1 cellular context compared by ENCODE assay signal in the genomic region with DNA sequence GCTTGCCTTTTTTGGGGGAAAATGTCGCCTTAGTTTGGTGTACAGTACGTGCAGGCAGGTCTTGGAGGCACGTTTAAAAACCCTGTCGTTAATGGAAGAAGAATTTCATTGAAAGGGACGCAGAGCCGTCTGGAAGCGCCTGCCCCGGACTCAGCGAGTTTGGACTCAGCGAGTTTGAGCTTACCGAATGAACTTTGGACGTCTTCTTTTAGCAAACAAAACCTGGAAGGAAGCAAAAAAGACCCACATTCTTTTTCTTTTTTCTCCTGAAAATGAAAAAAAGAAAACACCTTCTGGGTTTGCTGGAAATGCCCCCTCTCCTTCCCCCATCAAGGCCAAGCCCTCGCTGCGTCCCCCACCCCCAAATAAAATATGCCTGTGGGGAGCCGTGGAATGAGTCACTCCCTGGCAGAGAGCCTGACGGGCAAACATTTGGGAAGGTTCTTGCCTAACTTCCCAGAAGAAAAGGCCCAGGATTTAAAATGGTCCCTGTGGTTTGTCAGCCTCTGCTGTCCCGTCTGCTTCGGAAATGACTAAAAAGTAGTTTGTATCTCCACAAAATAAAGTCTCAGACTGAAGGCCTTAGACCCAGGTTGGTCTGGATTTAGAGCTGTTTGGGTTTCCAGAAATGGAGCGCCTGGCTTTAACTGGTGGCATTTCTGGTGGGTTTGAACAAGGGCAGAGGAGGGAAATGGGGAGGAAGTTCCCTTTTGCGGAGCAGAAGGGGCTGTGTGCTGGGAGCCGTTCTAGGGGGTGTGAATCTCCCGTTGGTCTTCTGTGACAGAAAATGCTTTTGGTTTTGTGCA.
TF ChIP-seq lines count a peak whose summit lies in the region.

No MANE protein-coding gene starts in this region.

TF ChIP-seq in HepG2, 621 proteins besides CTCF, POLR2A, EP300 and RAD21 (continued from another document and continues in another):
- no peak for TF ChIP-seq MEIS1 (CRISPR knock-in tag; IDR thresholded peaks at IDR 0.05; ENCODE audit: borderline replicate concordance)
- no peak for TF ChIP-seq ZNF160 (CRISPR knock-in tag; IDR thresholded peaks at IDR 0.05)
- no peak for TF ChIP-seq MEIS2 (CRISPR knock-in tag; IDR thresholded peaks at IDR 0.05)
- TF ChIP-seq STAG1 (CRISPR knock-in tag; IDR thresholded peaks at IDR 0.05): no peak
- TF ChIP-seq NR2F2 (IDR thresholded peaks at IDR 0.05; ENCODE audit: borderline replicate concordance, low read depth): 0 out of 2 replicates have a peak, but pooled peaks have one; percentile 53
- TF ChIP-seq, protein P1, sequence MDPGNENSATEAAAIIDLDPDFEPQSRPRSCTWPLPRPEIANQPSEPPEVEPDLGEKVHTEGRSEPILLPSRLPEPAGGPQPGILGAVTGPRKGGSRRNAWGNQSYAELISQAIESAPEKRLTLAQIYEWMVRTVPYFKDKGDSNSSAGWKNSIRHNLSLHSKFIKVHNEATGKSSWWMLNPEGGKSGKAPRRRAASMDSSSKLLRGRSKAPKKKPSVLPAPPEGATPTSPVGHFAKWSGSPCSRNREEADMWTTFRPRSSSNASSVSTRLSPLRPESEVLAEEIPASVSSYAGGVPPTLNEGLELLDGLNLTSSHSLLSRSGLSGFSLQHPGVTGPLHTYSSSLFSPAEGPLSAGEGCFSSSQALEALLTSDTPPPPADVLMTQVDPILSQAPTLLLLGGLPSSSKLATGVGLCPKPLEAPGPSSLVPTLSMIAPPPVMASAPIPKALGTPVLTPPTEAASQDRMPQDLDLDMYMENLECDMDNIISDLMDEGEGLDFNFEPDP (CRISPR knock-in tag; conservative IDR thresholded peaks at IDR 0.05): no peak
- no peak for TF ChIP-seq NFKB2 (CRISPR knock-in tag; IDR thresholded peaks at IDR 0.05; ENCODE audit: borderline replicate concordance)
- TF ChIP-seq, protein P2, sequence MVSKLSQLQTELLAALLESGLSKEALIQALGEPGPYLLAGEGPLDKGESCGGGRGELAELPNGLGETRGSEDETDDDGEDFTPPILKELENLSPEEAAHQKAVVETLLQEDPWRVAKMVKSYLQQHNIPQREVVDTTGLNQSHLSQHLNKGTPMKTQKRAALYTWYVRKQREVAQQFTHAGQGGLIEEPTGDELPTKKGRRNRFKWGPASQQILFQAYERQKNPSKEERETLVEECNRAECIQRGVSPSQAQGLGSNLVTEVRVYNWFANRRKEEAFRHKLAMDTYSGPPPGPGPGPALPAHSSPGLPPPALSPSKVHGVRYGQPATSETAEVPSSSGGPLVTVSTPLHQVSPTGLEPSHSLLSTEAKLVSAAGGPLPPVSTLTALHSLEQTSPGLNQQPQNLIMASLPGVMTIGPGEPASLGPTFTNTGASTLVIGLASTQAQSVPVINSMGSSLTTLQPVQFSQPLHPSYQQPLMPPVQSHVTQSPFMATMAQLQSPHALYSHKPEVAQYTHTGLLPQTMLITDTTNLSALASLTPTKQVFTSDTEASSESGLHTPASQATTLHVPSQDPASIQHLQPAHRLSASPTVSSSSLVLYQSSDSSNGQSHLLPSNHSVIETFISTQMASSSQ (IDR thresholded peaks at IDR 0.05; ENCODE audit: low read depth): 0 out of 2 replicates have a peak, but pooled peaks have one; percentile 28
- TF ChIP-seq, protein P2 (CRISPR knock-in tag; IDR thresholded peaks at IDR 0.05; ENCODE audit: borderline replicate concordance): no peak; the same call in 1 of the 2 replicates
- TF ChIP-seq ZNF891 (CRISPR knock-in tag; IDR thresholded peaks at IDR 0.05): no peak; the same call in 1 of the 2 replicates
- 0 out of 2 replicates have a peak, but pooled peaks have one; percentile 14 for TF ChIP-seq NCOA1 (CRISPR knock-in tag; IDR thresholded peaks at IDR 0.05)
- TF ChIP-seq, protein P3, sequence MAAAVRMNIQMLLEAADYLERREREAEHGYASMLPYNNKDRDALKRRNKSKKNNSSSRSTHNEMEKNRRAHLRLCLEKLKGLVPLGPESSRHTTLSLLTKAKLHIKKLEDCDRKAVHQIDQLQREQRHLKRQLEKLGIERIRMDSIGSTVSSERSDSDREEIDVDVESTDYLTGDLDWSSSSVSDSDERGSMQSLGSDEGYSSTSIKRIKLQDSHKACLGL (CRISPR knock-in tag; IDR thresholded peaks at IDR 0.05): no peak
- TF ChIP-seq SP1 (IDR thresholded peaks at IDR 0.05): no peak
- no peak for TF ChIP-seq SP1 (CRISPR knock-in tag; IDR thresholded peaks at IDR 0.05)
- TF ChIP-seq, protein P4, sequence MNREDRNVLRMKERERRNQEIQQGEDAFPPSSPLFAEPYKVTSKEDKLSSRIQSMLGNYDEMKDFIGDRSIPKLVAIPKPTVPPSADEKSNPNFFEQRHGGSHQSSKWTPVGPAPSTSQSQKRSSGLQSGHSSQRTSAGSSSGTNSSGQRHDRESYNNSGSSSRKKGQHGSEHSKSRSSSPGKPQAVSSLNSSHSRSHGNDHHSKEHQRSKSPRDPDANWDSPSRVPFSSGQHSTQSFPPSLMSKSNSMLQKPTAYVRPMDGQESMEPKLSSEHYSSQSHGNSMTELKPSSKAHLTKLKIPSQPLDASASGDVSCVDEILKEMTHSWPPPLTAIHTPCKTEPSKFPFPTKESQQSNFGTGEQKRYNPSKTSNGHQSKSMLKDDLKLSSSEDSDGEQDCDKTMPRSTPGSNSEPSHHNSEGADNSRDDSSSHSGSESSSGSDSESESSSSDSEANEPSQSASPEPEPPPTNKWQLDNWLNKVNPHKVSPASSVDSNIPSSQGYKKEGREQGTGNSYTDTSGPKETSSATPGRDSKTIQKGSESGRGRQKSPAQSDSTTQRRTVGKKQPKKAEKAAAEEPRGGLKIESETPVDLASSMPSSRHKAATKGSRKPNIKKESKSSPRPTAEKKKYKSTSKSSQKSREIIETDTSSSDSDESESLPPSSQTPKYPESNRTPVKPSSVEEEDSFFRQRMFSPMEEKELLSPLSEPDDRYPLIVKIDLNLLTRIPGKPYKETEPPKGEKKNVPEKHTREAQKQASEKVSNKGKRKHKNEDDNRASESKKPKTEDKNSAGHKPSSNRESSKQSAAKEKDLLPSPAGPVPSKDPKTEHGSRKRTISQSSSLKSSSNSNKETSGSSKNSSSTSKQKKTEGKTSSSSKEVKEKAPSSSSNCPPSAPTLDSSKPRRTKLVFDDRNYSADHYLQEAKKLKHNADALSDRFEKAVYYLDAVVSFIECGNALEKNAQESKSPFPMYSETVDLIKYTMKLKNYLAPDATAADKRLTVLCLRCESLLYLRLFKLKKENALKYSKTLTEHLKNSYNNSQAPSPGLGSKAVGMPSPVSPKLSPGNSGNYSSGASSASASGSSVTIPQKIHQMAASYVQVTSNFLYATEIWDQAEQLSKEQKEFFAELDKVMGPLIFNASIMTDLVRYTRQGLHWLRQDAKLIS (CRISPR knock-in tag; IDR thresholded peaks at IDR 0.05): no peak
- no peak for TF ChIP-seq KAT2B (IDR thresholded peaks at IDR 0.05; ENCODE audit: borderline replicate concordance, low read depth, low read length)
- peak; percentile 39 for TF ChIP-seq FOXA3 (CRISPR knock-in tag; IDR thresholded peaks at IDR 0.05)
- TF ChIP-seq ASH2L (IDR thresholded peaks at IDR 0.05; ENCODE audit: insufficient read length, low read depth, low read length): peak; percentile 84
- no peak for TF ChIP-seq GABPA (IDR thresholded peaks at IDR 0.05; ENCODE audit: low read depth, low read length)
- peak; percentile 25; the same call in 1 of the 2 replicates for TF ChIP-seq GABPA (CRISPR knock-in tag; IDR thresholded peaks at IDR 0.05; ENCODE audit: low read depth)
- peak; percentile 81 for TF ChIP-seq BCL6 (CRISPR knock-in tag; IDR thresholded peaks at IDR 0.05)
- TF ChIP-seq, protein P5, sequence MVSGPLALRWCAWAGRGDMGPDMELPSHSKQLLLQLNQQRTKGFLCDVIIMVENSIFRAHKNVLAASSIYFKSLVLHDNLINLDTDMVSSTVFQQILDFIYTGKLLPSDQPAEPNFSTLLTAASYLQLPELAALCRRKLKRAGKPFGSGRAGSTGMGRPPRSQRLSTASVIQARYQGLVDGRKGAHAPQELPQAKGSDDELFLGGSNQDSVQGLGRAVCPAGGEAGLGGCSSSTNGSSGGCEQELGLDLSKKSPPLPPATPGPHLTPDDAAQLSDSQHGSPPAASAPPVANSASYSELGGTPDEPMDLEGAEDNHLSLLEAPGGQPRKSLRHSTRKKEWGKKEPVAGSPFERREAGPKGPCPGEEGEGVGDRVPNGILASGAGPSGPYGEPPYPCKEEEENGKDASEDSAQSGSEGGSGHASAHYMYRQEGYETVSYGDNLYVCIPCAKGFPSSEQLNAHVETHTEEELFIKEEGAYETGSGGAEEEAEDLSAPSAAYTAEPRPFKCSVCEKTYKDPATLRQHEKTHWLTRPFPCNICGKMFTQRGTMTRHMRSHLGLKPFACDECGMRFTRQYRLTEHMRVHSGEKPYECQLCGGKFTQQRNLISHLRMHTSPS (CRISPR knock-in tag; IDR thresholded peaks at IDR 0.05; ENCODE audit: low read depth): no peak
- TF ChIP-seq, protein P6, sequence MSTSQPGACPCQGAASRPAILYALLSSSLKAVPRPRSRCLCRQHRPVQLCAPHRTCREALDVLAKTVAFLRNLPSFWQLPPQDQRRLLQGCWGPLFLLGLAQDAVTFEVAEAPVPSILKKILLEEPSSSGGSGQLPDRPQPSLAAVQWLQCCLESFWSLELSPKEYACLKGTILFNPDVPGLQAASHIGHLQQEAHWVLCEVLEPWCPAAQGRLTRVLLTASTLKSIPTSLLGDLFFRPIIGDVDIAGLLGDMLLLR (CRISPR knock-in tag; IDR thresholded peaks at IDR 0.05): no peak
- TF ChIP-seq ATF7 (IDR thresholded peaks at IDR 0.05): no peak
- TF ChIP-seq ATF7 (CRISPR knock-in tag; IDR thresholded peaks at IDR 0.05): peak; percentile 61; the same call in 1 of the 2 replicates
- no peak for TF ChIP-seq FOXO1 (CRISPR knock-in tag; IDR thresholded peaks at IDR 0.05)
- no peak for TF ChIP-seq ZNF138 (CRISPR knock-in tag; IDR thresholded peaks at IDR 0.05; ENCODE audit: low read depth)
- TF ChIP-seq ZNF296 (CRISPR knock-in tag; conservative IDR thresholded peaks at IDR 0.05): no peak
- no peak for TF ChIP-seq STAT5B (CRISPR knock-in tag; IDR thresholded peaks at IDR 0.05)
- TF ChIP-seq ZFP41 (CRISPR knock-in tag; IDR thresholded peaks at IDR 0.05; ENCODE audit: borderline replicate concordance): no peak
- no peak for TF ChIP-seq ZNF567 (CRISPR knock-in tag; IDR thresholded peaks at IDR 0.05; ENCODE audit: borderline replicate concordance)
- peak; percentile 34; the same call in 1 of the 2 replicates for TF ChIP-seq ETV5 (CRISPR knock-in tag; IDR thresholded peaks at IDR 0.05; ENCODE audit: borderline replicate concordance)
- TF ChIP-seq, protein P7, sequence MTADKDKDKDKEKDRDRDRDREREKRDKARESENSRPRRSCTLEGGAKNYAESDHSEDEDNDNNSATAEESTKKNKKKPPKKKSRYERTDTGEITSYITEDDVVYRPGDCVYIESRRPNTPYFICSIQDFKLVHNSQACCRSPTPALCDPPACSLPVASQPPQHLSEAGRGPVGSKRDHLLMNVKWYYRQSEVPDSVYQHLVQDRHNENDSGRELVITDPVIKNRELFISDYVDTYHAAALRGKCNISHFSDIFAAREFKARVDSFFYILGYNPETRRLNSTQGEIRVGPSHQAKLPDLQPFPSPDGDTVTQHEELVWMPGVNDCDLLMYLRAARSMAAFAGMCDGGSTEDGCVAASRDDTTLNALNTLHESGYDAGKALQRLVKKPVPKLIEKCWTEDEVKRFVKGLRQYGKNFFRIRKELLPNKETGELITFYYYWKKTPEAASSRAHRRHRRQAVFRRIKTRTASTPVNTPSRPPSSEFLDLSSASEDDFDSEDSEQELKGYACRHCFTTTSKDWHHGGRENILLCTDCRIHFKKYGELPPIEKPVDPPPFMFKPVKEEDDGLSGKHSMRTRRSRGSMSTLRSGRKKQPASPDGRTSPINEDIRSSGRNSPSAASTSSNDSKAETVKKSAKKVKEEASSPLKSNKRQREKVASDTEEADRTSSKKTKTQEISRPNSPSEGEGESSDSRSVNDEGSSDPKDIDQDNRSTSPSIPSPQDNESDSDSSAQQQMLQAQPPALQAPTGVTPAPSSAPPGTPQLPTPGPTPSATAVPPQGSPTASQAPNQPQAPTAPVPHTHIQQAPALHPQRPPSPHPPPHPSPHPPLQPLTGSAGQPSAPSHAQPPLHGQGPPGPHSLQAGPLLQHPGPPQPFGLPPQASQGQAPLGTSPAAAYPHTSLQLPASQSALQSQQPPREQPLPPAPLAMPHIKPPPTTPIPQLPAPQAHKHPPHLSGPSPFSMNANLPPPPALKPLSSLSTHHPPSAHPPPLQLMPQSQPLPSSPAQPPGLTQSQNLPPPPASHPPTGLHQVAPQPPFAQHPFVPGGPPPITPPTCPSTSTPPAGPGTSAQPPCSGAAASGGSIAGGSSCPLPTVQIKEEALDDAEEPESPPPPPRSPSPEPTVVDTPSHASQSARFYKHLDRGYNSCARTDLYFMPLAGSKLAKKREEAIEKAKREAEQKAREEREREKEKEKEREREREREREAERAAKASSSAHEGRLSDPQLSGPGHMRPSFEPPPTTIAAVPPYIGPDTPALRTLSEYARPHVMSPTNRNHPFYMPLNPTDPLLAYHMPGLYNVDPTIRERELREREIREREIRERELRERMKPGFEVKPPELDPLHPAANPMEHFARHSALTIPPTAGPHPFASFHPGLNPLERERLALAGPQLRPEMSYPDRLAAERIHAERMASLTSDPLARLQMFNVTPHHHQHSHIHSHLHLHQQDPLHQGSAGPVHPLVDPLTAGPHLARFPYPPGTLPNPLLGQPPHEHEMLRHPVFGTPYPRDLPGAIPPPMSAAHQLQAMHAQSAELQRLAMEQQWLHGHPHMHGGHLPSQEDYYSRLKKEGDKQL (CRISPR knock-in tag; IDR thresholded peaks at IDR 0.05; ENCODE audit: low read depth): no peak
- TF ChIP-seq, protein P8, sequence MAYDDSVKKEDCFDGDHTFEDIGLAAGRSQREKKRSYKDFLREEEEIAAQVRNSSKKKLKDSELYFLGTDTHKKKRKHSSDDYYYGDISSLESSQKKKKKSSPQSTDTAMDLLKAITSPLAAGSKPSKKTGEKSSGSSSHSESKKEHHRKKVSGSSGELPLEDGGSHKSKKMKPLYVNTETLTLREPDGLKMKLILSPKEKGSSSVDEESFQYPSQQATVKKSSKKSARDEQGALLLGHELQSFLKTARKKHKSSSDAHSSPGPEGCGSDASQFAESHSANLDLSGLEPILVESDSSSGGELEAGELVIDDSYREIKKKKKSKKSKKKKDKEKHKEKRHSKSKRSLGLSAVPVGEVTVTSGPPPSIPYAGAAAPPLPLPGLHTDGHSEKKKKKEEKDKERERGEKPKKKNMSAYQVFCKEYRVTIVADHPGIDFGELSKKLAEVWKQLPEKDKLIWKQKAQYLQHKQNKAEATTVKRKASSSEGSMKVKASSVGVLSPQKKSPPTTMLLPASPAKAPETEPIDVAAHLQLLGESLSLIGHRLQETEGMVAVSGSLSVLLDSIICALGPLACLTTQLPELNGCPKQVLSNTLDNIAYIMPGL (CRISPR knock-in tag; IDR thresholded peaks at IDR 0.05; ENCODE audit: borderline replicate concordance in 1 of 2, low read depth in 1 of 2): peak in 1 of 2 experiments; percentile 33; a peak in 2 of 4 replicates
